Comparison of ENCODE assay signal across 7 cellular contexts in the genomic region with DNA sequence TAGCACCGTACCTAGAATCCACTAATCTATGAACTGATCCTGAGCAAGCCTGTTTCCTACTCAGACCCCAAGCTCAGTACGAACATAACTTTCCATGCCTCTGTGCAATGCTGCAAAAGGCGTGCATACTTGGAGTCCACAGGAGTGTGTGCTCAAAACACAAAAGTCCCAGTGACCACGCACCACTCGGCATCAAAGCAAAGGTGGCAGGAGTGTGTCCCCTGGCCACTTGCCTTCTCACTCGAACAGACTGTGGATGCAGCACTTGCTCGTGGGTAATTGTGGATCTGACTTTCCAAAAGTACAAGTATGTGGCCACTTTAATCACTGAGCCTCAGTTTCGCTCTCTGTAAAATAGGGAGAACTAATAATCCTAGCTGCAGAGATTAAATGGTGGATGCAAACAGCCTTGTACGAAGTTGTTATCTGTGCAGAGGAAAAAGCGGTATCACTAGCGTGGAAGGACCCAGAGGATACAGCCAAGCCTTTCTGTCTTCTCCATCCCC. TPM values are rescaled to one million over a fixed set of nuclear protein-coding genes. Genes with fewer than 3 reads are reported as not detected.
DNase-seq lines count a peak whose midpoint lies in the region; ATAC-seq, FAIRE-seq and TF ChIP-seq lines count a peak whose summit lies in the region.

No MANE protein-coding gene starts in this region.

- peak overlapping the region; percentile 94 for H3K9ac ChIP-seq in HUES64 (ENCODE audit: low read depth, low read length)
- peak overlapping the region; percentile 98 for H3K9ac ChIP-seq in keratinocyte (ENCODE audit: control insufficient read depth, extremely low read depth, insufficient read depth, low read length)
- H3K9ac ChIP-seq in subcutaneous abdominal adipose tissue (ENCODE audit: low read length in 5 of 5), result peak overlapping the region; percentile 84 to 99 (median 97)

- ATAC-seq in activated naive CD8-positive, alpha-beta T cell treated with anti-CD3 and anti-CD28 coated beads, Interleukin-2, amount 10 ng/mL, durations not matched to agents 7 days and 5 days (ENCODE audit: low read depth), result no peak
- no peak for ATAC-seq in GM18873 (IDR thresholded peaks at IDR 0.05; ENCODE audit: low FRiP score, unreplicated experiment)
- ATAC-seq in HG02763 (IDR thresholded peaks at IDR 0.05; ENCODE audit: unreplicated experiment), result no peak

- H3K27me3 ChIP-seq in HUES64 (ENCODE audit: insufficient read depth, low read length) (no peaks in the 10 kb centered on the region), keratinocyte (ENCODE audit: control insufficient read depth, extremely low read depth, insufficient read depth, low read length) (no peaks in the 10 kb centered on the region), subcutaneous abdominal adipose tissue (ENCODE audit: control insufficient read depth in 5 of 5, insufficient read depth in 4 of 5, low read length in 5 of 5) (no peaks in the 10 kb centered on the region)

- dilution Hi-C loops in keratinocyte (cut with MboI; ENCODE audit: extremely low pct_ligation_motif_present, low sequenced_read_pairs), result no loop called here

- peaks cover 42% of the 10 kb centered on the region for H3K4me1 Mint-ChIP-seq in activated naive CD8-positive, alpha-beta T cell treated with anti-CD3 and anti-CD28 coated beads, Interleukin-2, amount 10 ng/mL, durations not matched to agents 7 days and 5 days

- 44% methylated on average over 11 of the region's 11 CpGs for WGBS in HUES64

- peak overlapping the region; percentile 89 for H3K4me3 ChIP-seq in HUES64 (ENCODE audit: low read length)
- peak overlapping the region; percentile 53 to 93 (median 78) for H3K4me3 ChIP-seq in keratinocyte (ENCODE audit: control insufficient read depth in 2 of 3, extremely low read depth in 1 of 3, insufficient read depth in 2 of 3, low read depth in 1 of 3, low read length in 3 of 3)
- peak overlapping the region; percentile 80 to 96 (median 92) for H3K4me3 ChIP-seq in subcutaneous abdominal adipose tissue (ENCODE audit: low read depth in 1 of 5, low read length in 5 of 5)

- no peak for DNase-seq in activated naive CD8-positive, alpha-beta T cell treated with anti-CD3 and anti-CD28 coated beads, Interleukin-2, amount 10 ng/mL, durations not matched to agents 7 days and 5 days
- no peak for DNase-seq in keratinocyte (ENCODE audit: low read depth, low spot score)
- no peak for DNase-seq in inferior parietal cortex (ENCODE audit: extremely low spot score)

- peaks cover 2% of the 10 kb centered on the region for H3K9me3 Mint-ChIP-seq in activated naive CD8-positive, alpha-beta T cell treated with anti-CD3 and anti-CD28 coated beads, Interleukin-2, amount 10 ng/mL, durations not matched to agents 7 days and 5 days

- no peaks in the 10 kb centered on the region for H4K20me1 ChIP-seq in keratinocyte (ENCODE audit: control insufficient read depth, extremely low read depth, insufficient read depth, low read length)

- H3K27ac ChIP-seq in HUES64 (ENCODE audit: low read depth, low read length) (peak overlapping the region; percentile 96), keratinocyte (ENCODE audit: control insufficient read depth, insufficient read depth, low read length) (peak overlapping the region; percentile 98), subcutaneous abdominal adipose tissue (ENCODE audit: low read depth, low read length) (peak overlapping the region; percentile 96)

- peak overlapping the region; percentile 98 for H3K4me2 ChIP-seq in keratinocyte (ENCODE audit: control insufficient read depth, extremely low read depth, insufficient read depth, low read depth, low read length)

- no peak for TF ChIP-seq CTCF in keratinocyte (optimal IDR thresholded peaks at IDR 0.05 in 1 of 3, IDR thresholded peaks at IDR 0.05 in 1 of 3, conservative IDR thresholded peaks at IDR 0.05 in 1 of 3; ENCODE audit: extremely low read depth in 1 of 3, insufficient read depth in 2 of 3, low read length in 3 of 3)

- no peaks in the 10 kb centered on the region for H3K9me1 ChIP-seq in keratinocyte (ENCODE audit: control insufficient read depth, extremely low read depth, insufficient read depth, low read length)

- H2AFZ ChIP-seq in keratinocyte (ENCODE audit: control insufficient read depth, low read length), result peak overlapping the region; percentile 70

- no peaks in the 10 kb centered on the region for H3K9me3 ChIP-seq in HUES64 (ENCODE audit: insufficient read depth, low read depth, low read length)
- no peaks in the 10 kb centered on the region for H3K9me3 ChIP-seq in keratinocyte (ENCODE audit: control insufficient read depth, low read depth, low read length)
- no peaks in the 10 kb centered on the region for H3K9me3 ChIP-seq in subcutaneous abdominal adipose tissue (ENCODE audit: control insufficient read depth in 5 of 5, low read length in 5 of 5)

- peak overlapping the region; percentile 90 for H3K4me3 Mint-ChIP-seq in activated naive CD8-positive, alpha-beta T cell treated with anti-CD3 and anti-CD28 coated beads, Interleukin-2, amount 10 ng/mL, durations not matched to agents 7 days and 5 days

- H3K79me2 ChIP-seq in keratinocyte (ENCODE audit: control insufficient read depth, insufficient read depth, low read length), result no peaks in the 10 kb centered on the region

- no peak for FAIRE-seq in keratinocyte (lab: Jason Lieb, UNC)

- H3K4me1 ChIP-seq in HUES64 (ENCODE audit: insufficient read depth, low read length), result 0 out of 2 replicates have a peak, but pooled peaks cover 8% of the 10 kb centered on the region
- peaks cover 12% of the 10 kb centered on the region for H3K4me1 ChIP-seq in keratinocyte (ENCODE audit: control insufficient read depth, extremely low read depth, insufficient read depth, low read length)
- H3K4me1 ChIP-seq in subcutaneous abdominal adipose tissue (ENCODE audit: control insufficient read depth in 5 of 5, insufficient read depth in 5 of 5, low read length in 5 of 5), result peaks cover 7 to 18% (median 17%) of the 10 kb centered on the region in 5 donors

- H3K27ac Mint-ChIP-seq in activated naive CD8-positive, alpha-beta T cell treated with anti-CD3 and anti-CD28 coated beads, Interleukin-2, amount 10 ng/mL, durations not matched to agents 7 days and 5 days, result peak overlapping the region; percentile 100

- no peaks in the 10 kb centered on the region for H3K27me3 Mint-ChIP-seq in activated naive CD8-positive, alpha-beta T cell treated with anti-CD3 and anti-CD28 coated beads, Interleukin-2, amount 10 ng/mL, durations not matched to agents 7 days and 5 days

- H3K36me3 ChIP-seq in HUES64 (ENCODE audit: insufficient read depth, low read length) (no peaks in the 10 kb centered on the region), keratinocyte (ENCODE audit: control insufficient read depth in 2 of 2, extremely low read depth in 1 of 2, insufficient read depth in 2 of 2, low read length in 2 of 2) (no peaks in the 10 kb centered on the region), subcutaneous abdominal adipose tissue (ENCODE audit: control insufficient read depth in 5 of 5, insufficient read depth in 5 of 5, low read length in 5 of 5) (no peaks in the 10 kb centered on the region)

- POLR2A ChIA-PET in activated naive CD8-positive, alpha-beta T cell treated with anti-CD3 and anti-CD28 coated beads, Interleukin-2, amount 10 ng/mL, durations not matched to agents 7 days and 5 days (lab: Charles Lee), result interaction anchor here (0.5 to 1.9 kb wide), 25 partner anchors 9 to 259 kb away, joined by 3 to 21 read pairs (median 4); no protein-coding TSS in a partner anchor

- H3K36me3 Mint-ChIP-seq in activated naive CD8-positive, alpha-beta T cell treated with anti-CD3 and anti-CD28 coated beads, Interleukin-2, amount 10 ng/mL, durations not matched to agents 7 days and 5 days, result peaks cover 9% of the 10 kb centered on the region

RNA-seq across cellular contexts. Expression of a gene that starts 0.3 kb away (rescaled TPM):
- 8.0 TPM for polyA plus RNA-seq in HUES64 (2013, experiment 1 of 2)
- polyA plus RNA-seq in HUES64 (2013, experiment 2 of 2), result 8.6 TPM
- 10 to 100 TPM; 20.1 to 21.8 TPM for total RNA-seq in activated naive CD8-positive, alpha-beta T cell treated with anti-CD3 and anti-CD28 coated beads, Interleukin-2, amount 10 ng/mL, durations not matched to agents 7 days and 5 days
- 1.5 to 2.3 TPM (median 2.0 TPM) in 3 replicates for polyA plus RNA-seq in keratinocyte
- polyA plus RNA-seq in keratinocyte (2011; ENCODE audit: low read depth), result 0.42 TPM
- 0.56 and 1.2 TPM in 2 replicates for polyA plus RNA-seq in keratinocyte (2011; cell fraction: cytosol; rRNA removed)
- 4.0 and 4.1 TPM in 2 replicates for polyA plus RNA-seq in keratinocyte (2011; cell fraction: nucleus; rRNA removed)
- 0.59 and 2.5 TPM in 2 replicates for polyA plus RNA-seq in keratinocyte (2012; ENCODE audit: low replicate concordance)
- polyA minus RNA-seq in keratinocyte, result 1.2 to 4.4 TPM (median 1.9 TPM) in 3 replicates
- polyA minus RNA-seq in keratinocyte (2011; cell fraction: cytosol; rRNA and poly(A)+ RNA removed), result not detected
- 3.0 and 4.3 TPM in 2 replicates for polyA minus RNA-seq in keratinocyte (2011; cell fraction: nucleus; rRNA and poly(A)+ RNA removed)
